ENCODE assay signal across 27 cellular contexts in genomic region chr18:27227721-27228120, GRCh38. TPM values are rescaled to one million over a fixed set of nuclear protein-coding genes. Genes with fewer than 3 reads are reported as not detected.
"Had no signal": no experiment of that assay in that cellular context is flagged by ENCODE, and none has a peak within 500 bp of the region (broad histone marks: within the 10 kb centered on the region; RNA-seq: fewer than 3 reads in every experiment).

No MANE protein-coding gene starts in this region.

- H3K27ac ChIP-seq: ascending aorta, body of pancreas, SJSA1 had no signal

- H3K4me3 ChIP-seq: ascending aorta, body of pancreas, SJSA1 had no signal

- H3K36me3 ChIP-seq: ascending aorta, SJSA1 had no signal

- H3K9me3 ChIP-seq: ascending aorta, body of pancreas, SJSA1 had no signal

- H3K4me1 ChIP-seq: ascending aorta, body of pancreas, SJSA1 had no signal

- ATAC-seq: activated CD8-positive, alpha-beta memory T cell treated with anti-CD3 and anti-CD28 coated beads, Interleukin-2, amount 10 ng/mL, durations not matched to agents 7 days and 5 days; body of pancreas; PC-3; T-helper 17 cell had no signal

- H3K27me3 Mint-ChIP-seq: activated B cell treated with CpG ODN at 0.5 μM for 24 hours; activated CD4-positive, alpha-beta T cell treated with anti-CD3 and anti-CD28 coated beads, Interleukin-2, amount 10 ng/mL, durations not matched to agents 24 days and 14 days; activated CD8-positive, alpha-beta memory T cell treated with anti-CD3 and anti-CD28 coated beads, Interleukin-2, amount 10 ng/mL, durations not matched to agents 7 days and 5 days; activated naive CD4-positive, alpha-beta T cell treated with anti-CD3 and anti-CD28 coated beads, Interleukin-2, amount 50 U/mL, for 24 hours; activated T-cell treated with anti-CD3 and anti-CD28 coated beads, Interleukin-2, amount 50 U/mL, for 24 hours; central memory CD8-positive, alpha-beta T cell; T-helper 17 cell had no signal

- H3K4me1 Mint-ChIP-seq: activated B cell treated with CpG ODN at 0.5 μM for 24 hours; activated CD4-positive, alpha-beta T cell treated with anti-CD3 and anti-CD28 coated beads, Interleukin-2, amount 10 ng/mL, durations not matched to agents 24 days and 14 days; activated CD8-positive, alpha-beta memory T cell treated with anti-CD3 and anti-CD28 coated beads, Interleukin-2, amount 10 ng/mL, durations not matched to agents 7 days and 5 days; activated naive CD4-positive, alpha-beta T cell treated with anti-CD3 and anti-CD28 coated beads, Interleukin-2, amount 50 U/mL, for 24 hours; central memory CD8-positive, alpha-beta T cell; T-helper 17 cell had no signal

- H3K27me3 ChIP-seq: ascending aorta, body of pancreas, SJSA1 had no signal

- H3K27ac Mint-ChIP-seq: activated B cell treated with CpG ODN at 0.5 μM for 24 hours; activated CD4-positive, alpha-beta T cell treated with anti-CD3 and anti-CD28 coated beads, Interleukin-2, amount 10 ng/mL, durations not matched to agents 24 days and 14 days; activated CD8-positive, alpha-beta memory T cell treated with anti-CD3 and anti-CD28 coated beads, Interleukin-2, amount 10 ng/mL, durations not matched to agents 7 days and 5 days; activated naive CD4-positive, alpha-beta T cell treated with anti-CD3 and anti-CD28 coated beads, Interleukin-2, amount 50 U/mL, for 24 hours; activated T-cell treated with anti-CD3 and anti-CD28 coated beads, Interleukin-2, amount 50 U/mL, for 24 hours; activated T-helper 1 cell treated with anti-CD3 and anti-CD28 coated beads, Interleukin-12 subunit alpha, Interleukin-12 subunit beta, Interleukin-2, Interleukin-4 antibody, amounts not matched to agents 30 ng/mL and 10 ng/mL and 1 ng/mL, durations not matched to agents 14 hours and 24 hours and 36 hours; T-helper 17 cell had no signal

- H3K36me3 Mint-ChIP-seq: activated CD8-positive, alpha-beta memory T cell treated with anti-CD3 and anti-CD28 coated beads, Interleukin-2, amount 10 ng/mL, durations not matched to agents 7 days and 5 days; activated naive CD4-positive, alpha-beta T cell treated with anti-CD3 and anti-CD28 coated beads, Interleukin-2, amount 50 U/mL, for 24 hours had no signal

- FAIRE-seq: RCC 7860 had no signal

- DNase-seq: activated B cell treated with CpG ODN at 0.5 μM for 24 hours; activated CD4-positive, alpha-beta T cell treated with anti-CD3 and anti-CD28 coated beads for 1 hour; activated CD4-positive, alpha-beta T cell treated with anti-CD3 and anti-CD28 coated beads, Interleukin-2, amount 10 ng/mL, durations not matched to agents 24 days and 14 days; activated CD4-positive, alpha-beta T cell treated with anti-CD3 and anti-CD28 coated beads, Interleukin-2, amount 50 U/mL, for 48 hours; activated CD8-positive, alpha-beta memory T cell treated with anti-CD3 and anti-CD28 coated beads, Interleukin-2, amount 10 ng/mL, durations not matched to agents 7 days and 5 days; activated effector memory CD4-positive, alpha-beta T cell treated with Interleukin-2 at 50 U/mL for 16 hours; activated naive CD4-positive, alpha-beta T cell; activated T-cell treated with anti-CD3 and anti-CD28 coated beads, Interleukin-2, amount 50 U/mL, for 24 hours; body of pancreas; NCI-H1048; NCI-H146; NCI-H187 treated with DMSO at 0.1 percent for 48 hours; NCI-H2081 treated with DMSO at 0.1 percent for 48 hours; NCI-H446; NCI-H524; PC-3; SHP77; T-helper 17 cell; T-helper 9 cell had no signal

- H3K9me3 Mint-ChIP-seq: activated B cell treated with CpG ODN at 0.5 μM for 24 hours had no signal

- H3K4me3 Mint-ChIP-seq: activated B cell treated with CpG ODN at 0.5 μM for 24 hours; activated CD4-positive, alpha-beta T cell treated with anti-CD3 and anti-CD28 coated beads, Interleukin-2, amount 10 ng/mL, durations not matched to agents 24 days and 14 days; activated CD8-positive, alpha-beta memory T cell treated with anti-CD3 and anti-CD28 coated beads, Interleukin-2, amount 10 ng/mL, durations not matched to agents 7 days and 5 days; activated naive CD4-positive, alpha-beta T cell treated with anti-CD3 and anti-CD28 coated beads, Interleukin-2, amount 50 U/mL, for 24 hours; activated T-cell treated with anti-CD3 and anti-CD28 coated beads, Interleukin-2, amount 50 U/mL, for 24 hours; activated T-helper 1 cell treated with anti-CD3 and anti-CD28 coated beads, Interleukin-12 subunit alpha, Interleukin-12 subunit beta, Interleukin-2, Interleukin-4 antibody, amounts not matched to agents 30 ng/mL and 10 ng/mL and 1 ng/mL, durations not matched to agents 14 hours and 24 hours and 36 hours; central memory CD8-positive, alpha-beta T cell; T-helper 17 cell had no signal

RNA-seq across cellular contexts. Expression of gene CHST9, which starts 42.6 kb away (rescaled TPM):
- total RNA-seq: activated B cell treated with CpG ODN at 0.5 μM for 24 hours; activated CD4-positive, alpha-beta T cell treated with anti-CD3 and anti-CD28 coated beads, Interleukin-2, amount 10 ng/mL, durations not matched to agents 24 days and 14 days; activated CD8-positive, alpha-beta memory T cell treated with anti-CD3 and anti-CD28 coated beads, Interleukin-2, amount 10 ng/mL, durations not matched to agents 7 days and 5 days; activated T-helper 1 cell treated with anti-CD3 and anti-CD28 coated beads, Interleukin-12 subunit alpha, Interleukin-12 subunit beta, Interleukin-2, Interleukin-4 antibody, amounts not matched to agents 30 ng/mL and 10 ng/mL and 1 ng/mL, durations not matched to agents 14 hours and 24 hours and 36 hours; LHCN-M2; M059J; PC-3; SJSA1; T-helper 17 cell had no signal
